In genomic region chr17:45703348-45703747, GRCh38 we compare ENCODE assay signal across 14 cellular contexts.
DNase-seq lines count a peak whose midpoint lies in the region; ATAC-seq, FAIRE-seq and TF ChIP-seq lines count a peak whose summit lies in the region.
"Had no signal": no experiment of that assay in that cellular context is flagged by ENCODE, and none has a peak within 500 bp of the region (broad histone marks: within the 10 kb centered on the region; RNA-seq: fewer than 3 reads in every experiment).

No MANE protein-coding gene starts in this region.

- TF ChIP-seq POLR2A in A549 (IDR thresholded peaks at IDR 0.05; ENCODE audit: low read length): no peak

- TF ChIP-seq CTCF in A549 (IDR thresholded peaks at IDR 0.05) (no peak), dorsolateral prefrontal cortex (IDR thresholded peaks at IDR 0.05 in 54 of 56, conservative IDR thresholded peaks at IDR 0.05 in 2 of 56; ENCODE audit: low read depth in 1 of 56, partially characterized antibody in 56 of 56) (no peak), GM13977 (IDR thresholded peaks at IDR 0.05; ENCODE audit: extremely low read depth, insufficient read depth, missing control alignments) (no peak)

- DNase-seq in A549 (ENCODE audit: low read depth in 1 of 2, low spot score in 1 of 2) (no peak), COLO668 (lab: John Stamatoyannopoulos, UW; ENCODE audit: unreplicated experiment) (peak; percentile 1), NCI-H2227 treated with DMSO at 0.1 percent for 48 hours (lab: John Stamatoyannopoulos, UW) (peak; percentile 9), dorsolateral prefrontal cortex (peak in 4 of 10 donors; percentile 5 to 40 (median 26)), NCI-H1092 (lab: John Stamatoyannopoulos, UW) (no peak), epidermal melanocyte (ENCODE audit: insufficient read length, low spot score) (no peak), GM13977 (ENCODE audit: low spot score) (no peak)
- DNase-seq: CD4-positive, CD25-positive, alpha-beta regulatory T cell; NCI-H187 treated with DMSO at 0.1 percent for 48 hours; NCI-H2171 treated with DMSO at 0.1 percent for 48 hours; T-helper 2 cell had no signal

- no peak overlapping the region for H3K4me3 ChIP-seq in A549
- H3K4me3 ChIP-seq in dorsolateral prefrontal cortex: no peak overlapping the region
- H3K4me3 ChIP-seq: HAP-1, SJSA1 had no signal

- in situ Hi-C loops in GM13977 (cut with MboI; ENCODE audit: low pct_unique_long_range_greater_than_20kb, low sequenced_read_pairs, unreplicated experiment): no loop called here

- TF ChIP-seq RAD21 in A549 (conservative IDR thresholded peaks at IDR 0.05 in 1 of 2, IDR thresholded peaks at IDR 0.05 in 1 of 2): no peak

- H3K9me3 ChIP-seq in A549: no peaks in the 10 kb centered on the region
- H3K9me3 ChIP-seq: HAP-1, SJSA1 had no signal

- intact Hi-C loops in dorsolateral prefrontal cortex (cut with DNase I): no loop called here

- H3K27ac ChIP-seq in A549 (no peak overlapping the region), dorsolateral prefrontal cortex (peak overlapping the region in 41 of 59 donors; percentile 3 to 80 (median 57))
- H3K27ac ChIP-seq: SJSA1 had no signal

- POLR2A ChIA-PET in A549 (lab: Yijun Ruan, JAX): interaction anchor here (0.6 kb wide), 1 partner anchor 26 kb away, joined by 4 read pairs; no protein-coding TSS in a partner anchor

- H3K27me3 ChIP-seq in dorsolateral prefrontal cortex: no peaks in the 10 kb centered on the region

- no peak for FAIRE-seq in A549 (lab: Jason Lieb, UNC)

- ATAC-seq in A549: 0 out of 6 replicates have a peak, but pooled peaks of 1 of the 2 experiments have one; percentile 8
- ATAC-seq in GM19455 (IDR thresholded peaks at IDR 0.05; ENCODE audit: unreplicated experiment): no peak

- H3K4me1 ChIP-seq in A549: peaks cover 32% of the 10 kb centered on the region
- H3K4me1 ChIP-seq: HAP-1 had no signal

- TF ChIP-seq EP300 in A549 (IDR thresholded peaks at IDR 0.05): no peak

- 33% methylated on average over 5 of the region's 5 CpGs for WGBS in A549 (ENCODE audit: missing lambda C conversion rate)

- CTCF ChIA-PET in A549 (lab: Yijun Ruan, JAX): interaction anchor here (1.7 kb wide), 1 partner anchor 149 kb away, joined by 6 read pairs; no protein-coding TSS in a partner anchor

- H3K4me2 ChIP-seq in A549: peak overlapping the region; percentile 11; the same call in 2 of the 3 replicates

TF ChIP-seq in A549, 52 proteins besides CTCF, POLR2A, EP300 and RAD21:
- TF ChIP-seq HES2 (IDR thresholded peaks at IDR 0.05) (no peak), USF2 (IDR thresholded peaks at IDR 0.05) (no peak), TP53 (CRISPR knock-in tag; IDR thresholded peaks at IDR 0.05) (no peak), KDM5A (IDR thresholded peaks at IDR 0.05) (no peak), MAX (IDR thresholded peaks at IDR 0.05) (no peak), MYC (IDR thresholded peaks at IDR 0.05; ENCODE audit: borderline replicate concordance, low read length) (no peak), ZC3H11A (IDR thresholded peaks at IDR 0.05) (no peak), HDAC2 (IDR thresholded peaks at IDR 0.05) (no peak), RARB (CRISPR knock-in tag; IDR thresholded peaks at IDR 0.05) (no peak), MAFK (IDR thresholded peaks at IDR 0.05; ENCODE audit: partially characterized antibody) (no peak), NPAS2 (CRISPR knock-in tag; IDR thresholded peaks at IDR 0.05; ENCODE audit: borderline replicate concordance) (no peak), NFE2L2 (conservative IDR thresholded peaks at IDR 0.05; ENCODE audit: low read length) (no peak), HOXA7 (CRISPR knock-in tag; IDR thresholded peaks at IDR 0.05) (no peak), HOXB5 (CRISPR knock-in tag; IDR thresholded peaks at IDR 0.05) (no peak), CHD4 (IDR thresholded peaks at IDR 0.05; ENCODE audit: borderline replicate concordance) (no peak), POLR2AphosphoS2 (conservative IDR thresholded peaks at IDR 0.05; ENCODE audit: low read length) (no peak), FOSB (CRISPR knock-in tag; IDR thresholded peaks at IDR 0.05) (no peak), JUNB (IDR thresholded peaks at IDR 0.05) (no peak)

Comparison
In these comparisons a context has a peak if more than half of its experiments do, and no peak if none do; other contexts are left out.
1. DNase-seq: peak in COLO668 (single experiment) and NCI-H2227 treated with DMSO at 0.1 percent for 48 hours (single experiment); none in A549 (0 of 2), NCI-H1092 (single experiment), epidermal melanocyte (single experiment) and GM13977 (single experiment).
2. H3K27ac ChIP-seq: peak in dorsolateral prefrontal cortex (41 of 59); none in A549 (0 of 2).